9 cellular contexts compared by ENCODE assay signal in genomic region chr3:156751461-156752025, GRCh38.
DNase-seq lines count a peak whose midpoint lies in the region; ATAC-seq, FAIRE-seq and TF ChIP-seq lines count a peak whose summit lies in the region.
"Had no signal": no experiment of that assay in that cellular context is flagged by ENCODE, and none has a peak within 500 bp of the region (broad histone marks: within the 10 kb centered on the region; RNA-seq: fewer than 3 reads in every experiment).

No MANE protein-coding gene starts in this region.

- WGBS in hepatocyte (ENCODE audit: low lambda C conversion rate, missing lambda C conversion rate) = 17% methylated on average over 15 of the region's 15 CpGs

- no peak for ATAC-seq in GM21576 (IDR thresholded peaks at IDR 0.05; ENCODE audit: unreplicated experiment)

- H3K9ac ChIP-seq in skeletal muscle tissue (ENCODE audit: low read depth in 1 of 3, low read length in 3 of 3) = no peak overlapping the region

- H2AFZ ChIP-seq in hepatocyte = peak overlapping the region; percentile 3

- H3K4me3 ChIP-seq in hepatocyte (no peak overlapping the region), skeletal muscle tissue (ENCODE audit: low read length in 3 of 3) (peak overlapping the region; percentile 26 to 54 (median 52))

- H3K36me3 ChIP-seq in hepatocyte (replicated peaks; ENCODE audit: insufficient read depth, low read depth) = no peaks in the 10 kb centered on the region
- no peaks in the 10 kb centered on the region for H3K36me3 ChIP-seq in skeletal muscle tissue (ENCODE audit: control insufficient read depth in 3 of 3, insufficient read depth in 3 of 3, low read length in 3 of 3)

- H3K27ac ChIP-seq in hepatocyte (peak overlapping the region; percentile 13), skeletal muscle tissue (ENCODE audit: low read depth, low read length) (no peak overlapping the region)

- no peaks in the 10 kb centered on the region for H3K9me2 ChIP-seq in hepatocyte (replicated peaks; ENCODE audit: insufficient read depth)

- POLR2A ChIA-PET in HEK293T (lab: Yijun Ruan, JAX) = no interaction called here

- FAIRE-seq in urothelium cell line (lab: Jason Lieb, UNC) = no peak
- FAIRE-seq: TTC549 had no signal

- in situ Hi-C loops in GM13976 (cut with MboI; ENCODE audit: low sequenced_read_pairs, unreplicated experiment) = no loop called here

- H3K79me2 ChIP-seq in hepatocyte = no peaks in the 10 kb centered on the region

- H3K4me1 ChIP-seq in hepatocyte (ENCODE audit: insufficient read depth) (peaks cover 20% of the 10 kb centered on the region), skeletal muscle tissue (ENCODE audit: control insufficient read depth in 3 of 3, insufficient read depth in 3 of 3, low read length in 3 of 3) (peaks cover 4 to 6% (median 5%) of the 10 kb centered on the region in 3 donors)

- TF ChIP-seq CTCF in hepatocyte (IDR thresholded peaks at IDR 0.05; ENCODE audit: poor library complexity) = no peak
- TF ChIP-seq CTCF in GM13976 (IDR thresholded peaks at IDR 0.05; ENCODE audit: borderline replicate concordance, control extremely low read depth, extremely low read depth, insufficient read depth, missing control alignments) = no peak

- peak overlapping the region; percentile 60 for H3K4me2 ChIP-seq in hepatocyte

- H3K27me3 ChIP-seq in hepatocyte (no peaks in the 10 kb centered on the region), skeletal muscle tissue (ENCODE audit: control insufficient read depth in 3 of 3, insufficient read depth in 3 of 3, low read length in 3 of 3) (peaks cover 0 to 10% (median 0%) of the 10 kb centered on the region in 3 donors)

- no peaks in the 10 kb centered on the region for H4K20me1 ChIP-seq in hepatocyte (ENCODE audit: insufficient read depth, poor library complexity, severe bottlenecking)

- CTCF ChIA-PET in HEK293T (lab: Yijun Ruan, JAX) = interaction anchor here (0.6 kb wide), 1 partner anchor 235 kb away, joined by 3 read pairs; no protein-coding TSS in a partner anchor

- no peaks in the 10 kb centered on the region for H3K9me3 ChIP-seq in hepatocyte (ENCODE audit: low read depth)
- H3K9me3 ChIP-seq in skeletal muscle tissue (ENCODE audit: control insufficient read depth in 3 of 3, low read length in 3 of 3) = no peaks in the 10 kb centered on the region

- DNase-seq in HEK293T (ENCODE audit: extremely low spot score) (peak; percentile 13), amniotic stem cell (lab: John Stamatoyannopoulos, UW) (peak; percentile 75), hepatocyte (ENCODE audit: low spot score) (peak; percentile 53), pons (ENCODE audit: low spot score) (no peak), urothelium cell line (ENCODE audit: low spot score) (no peak), GM13976 (ENCODE audit: low spot score) (no peak)

TF ChIP-seq in HEK293T, 16 proteins besides CTCF, POLR2A, EP300 and RAD21:
- TF ChIP-seq SP1 (IDR thresholded peaks at IDR 0.05) (no peak), PKNOX1 (IDR thresholded peaks at IDR 0.05) (no peak), FOXK2 (IDR thresholded peaks at IDR 0.05) (no peak), CTBP1 (IDR thresholded peaks at IDR 0.05; ENCODE audit: borderline replicate concordance) (no peak)

Comparison
In these comparisons a context has a peak if more than half of its experiments do, and no peak if none do; other contexts are left out.
1. DNase-seq: peak in HEK293T (single experiment), amniotic stem cell (single experiment) and hepatocyte (single experiment); none in pons (single experiment), urothelium cell line (single experiment) and GM13976 (single experiment).